9 cellular contexts compared by ENCODE assay signal in the genomic region with DNA sequence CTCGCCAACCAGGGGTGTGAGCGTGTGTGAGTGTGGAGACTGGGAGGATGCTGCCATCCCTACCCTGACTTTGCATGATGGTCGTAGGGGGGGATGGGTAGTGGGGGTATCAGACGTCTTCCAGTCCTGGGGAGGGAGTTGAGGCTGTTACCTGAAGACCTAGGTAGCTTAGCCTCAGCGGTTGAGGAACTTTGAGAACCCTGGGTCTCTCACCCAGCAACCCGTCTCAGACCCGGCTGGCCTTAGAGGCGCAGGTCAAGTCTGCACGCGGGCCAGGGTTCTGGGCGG. TPM values are rescaled to one million over a fixed set of nuclear protein-coding genes. Genes with fewer than 3 reads are reported as not detected.
A peak's percentile ranks its signal among the peaks of the same experiment; 100 is the strongest.
DNase-seq lines count a peak whose midpoint lies in the region; ATAC-seq and TF ChIP-seq lines count a peak whose summit lies in the region.
"Had no signal": no experiment of that assay in that cellular context is flagged by ENCODE, and none has a peak within 500 bp of the region (broad histone marks: within the 10 kb centered on the region; RNA-seq: fewer than 3 reads in every experiment).

No MANE protein-coding gene starts in this region.

- peaks cover 52% of the 10 kb centered on the region for H3K36me3 ChIP-seq in DND-41 (ENCODE audit: insufficient read depth, low read length)
- peaks cover 13% of the 10 kb centered on the region for H3K36me3 ChIP-seq in Panc1 (ENCODE audit: control insufficient read depth, insufficient read depth, low read length)

- intact Hi-C loops in Panc1 (cut with micrococcal nuclease; ENCODE audit: unreplicated experiment), result no loop called here

- H3K27me3 ChIP-seq in DND-41 (ENCODE audit: insufficient read depth, low read length, poor library complexity), result no peaks in the 10 kb centered on the region
- H3K27me3 ChIP-seq in Panc1 (ENCODE audit: control insufficient read depth, insufficient read depth, low read length), result no peaks in the 10 kb centered on the region

- no peak overlapping the region for H3K27ac ChIP-seq in DND-41 (ENCODE audit: low read length)
- H3K27ac ChIP-seq in Panc1 (ENCODE audit: low read length), result peak overlapping the region; percentile 94

- POLR2A ChIA-PET in Panc1 (lab: Charles Lee), result interaction anchor here (0.7 kb wide), 1 partner anchor 62 kb away, joined by 8 read pairs; no protein-coding TSS in a partner anchor

- no peak overlapping the region for H2AFZ ChIP-seq in DND-41 (ENCODE audit: low read depth, low read length)

- BruUV-seq in Panc1 (replicated peaks; lab: Mats Ljungman, UMichigan), result no TSS peak

- in situ Hi-C loops in Panc1 (cut with HindIII; ENCODE audit: low pct_unique_long_range_greater_than_20kb, low sequenced_read_pairs), result no loop called here

- H3K9ac ChIP-seq in DND-41 (ENCODE audit: low read depth, low read length), result no peak overlapping the region; the same call in 1 of the 2 replicates

- CTCF ChIA-PET in Panc1 (lab: Charles Lee), result interaction anchor here (0.5 kb wide), 1 partner anchor 12 kb away, joined by 3 read pairs; no protein-coding TSS in a partner anchor

- TF ChIP-seq CTCF in DND-41 (IDR thresholded peaks at IDR 0.05; ENCODE audit: borderline replicate concordance, extremely low read depth, low read length, poor library complexity, severe bottlenecking), result no peak
- TF ChIP-seq CTCF in Panc1 (IDR thresholded peaks at IDR 0.05), result no peak
- no peak for TF ChIP-seq CTCF in fibroblast of the aortic adventitia (IDR thresholded peaks at IDR 0.05; ENCODE audit: insufficient read depth, low read length)

- H3K4me3 ChIP-seq in DND-41 (ENCODE audit: low read depth in 1 of 2, low read length in 2 of 2) (no peak overlapping the region), Panc1 (ENCODE audit: low read depth in 2 of 2, low read length in 2 of 2) (peak overlapping the region; percentile 83 to 94), fibroblast of the aortic adventitia (ENCODE audit: low read depth, low read length) (peak overlapping the region; percentile 82), skeletal muscle cell (ENCODE audit: low read depth, low read length) (peak overlapping the region; percentile 84)

- H3K9me3 ChIP-seq in DND-41 (ENCODE audit: insufficient read depth, low read length, severe bottlenecking), result no peaks in the 10 kb centered on the region
- H3K9me3 ChIP-seq in Panc1 (ENCODE audit: control insufficient read depth, insufficient read depth, low read depth, low read length), result no peaks in the 10 kb centered on the region

- H4K20me1 ChIP-seq in DND-41 (ENCODE audit: insufficient read depth, low read length), result peaks cover 37% of the 10 kb centered on the region

- 0 out of 2 replicates have a peak overlapping the region, but pooled peaks have one; percentile 96 for H3K4me2 ChIP-seq in DND-41 (ENCODE audit: insufficient read depth, low read length)

- H3K4me1 ChIP-seq in DND-41 (ENCODE audit: insufficient read depth, low read length) (peaks cover 44% of the 10 kb centered on the region), Panc1 (ENCODE audit: control insufficient read depth, insufficient read depth, low read length) (peaks cover 36% of the 10 kb centered on the region)

- DNase-seq in DND-41, result no peak
- DNase-seq in Panc1 (ENCODE audit: low read depth, low spot score), result no peak
- no peak for DNase-seq in fibroblast of the aortic adventitia (ENCODE audit: low read depth)
- no peak for DNase-seq in skeletal muscle cell (ENCODE audit: low read depth)
- no peak for DNase-seq in activated CD4-positive, CD25-positive, alpha-beta regulatory T cell treated with anti-CD3 and anti-CD28 coated beads, Interleukin-2, amount 50 U/mL, for 72 hours
- no peak for DNase-seq in stimulated activated naive CD4-positive, alpha-beta T cell (lab: John Stamatoyannopoulos, UW)
- DNase-seq: effector memory CD4-positive, alpha-beta T cell; GF-D8 had no signal

- ATAC-seq in DND-41 (ENCODE audit: insufficient read depth, low read depth), result no peak
- ATAC-seq in Panc1, result peak; percentile 43; the same call in 1 of the 2 replicates
- ATAC-seq in HG03139 (IDR thresholded peaks at IDR 0.05; ENCODE audit: unreplicated experiment), result no peak

- H3K79me2 ChIP-seq in DND-41 (ENCODE audit: insufficient read depth, low read length), result peaks cover 35% of the 10 kb centered on the region

RNA-seq across cellular contexts. Expression of gene SLC4A2, which starts 2.7 kb away (rescaled TPM):
- total RNA-seq in Panc1 (2021; ENCODE audit: unreplicated experiment), result 580 TPM
- polyA plus RNA-seq in Panc1 (2012; ENCODE audit: insufficient read length), result 737 TPM
- 39.7 and 65.4 TPM in 2 replicates for total RNA-seq in fibroblast of the aortic adventitia (ENCODE audit: low replicate concordance)

RNA-seq across cellular contexts. Expression of gene CDK5, which starts 4.4 kb away (rescaled TPM):
- 25.6 TPM for total RNA-seq in Panc1 (2021; ENCODE audit: unreplicated experiment)
- 42.6 TPM for polyA plus RNA-seq in Panc1 (2012; ENCODE audit: insufficient read length)
- 16.1 and 28.9 TPM in 2 replicates for total RNA-seq in fibroblast of the aortic adventitia (ENCODE audit: low replicate concordance)

RNA-seq across cellular contexts. Expression of gene ASIC3, which starts 13.7 kb away (rescaled TPM):
- total RNA-seq in Panc1 (2021; ENCODE audit: unreplicated experiment), result 1.3 TPM
- polyA plus RNA-seq in Panc1 (2012; ENCODE audit: insufficient read length), result 1.7 TPM
- 0.18 TPM in 1 of 2 replicates, not detected in the other for total RNA-seq in fibroblast of the aortic adventitia (ENCODE audit: low replicate concordance)

RNA-seq across cellular contexts. Expression of gene FASTK, which starts 18.6 kb away (rescaled TPM):
- total RNA-seq in Panc1 (2021; ENCODE audit: unreplicated experiment), result 95.0 TPM
- 104 TPM for polyA plus RNA-seq in Panc1 (2012; ENCODE audit: insufficient read length)
- 62.7 and 86.0 TPM in 2 replicates for total RNA-seq in fibroblast of the aortic adventitia (ENCODE audit: low replicate concordance)

RNA-seq across cellular contexts. Expression of gene TMUB1, which starts 21.2 kb away (rescaled TPM):
- 112 TPM for total RNA-seq in Panc1 (2021; ENCODE audit: unreplicated experiment)
- 151 TPM for polyA plus RNA-seq in Panc1 (2012; ENCODE audit: insufficient read length)
- 11.7 and 20.2 TPM in 2 replicates for total RNA-seq in fibroblast of the aortic adventitia (ENCODE audit: low replicate concordance)

Comparison
In these comparisons a context has a peak if more than half of its experiments do, and no peak if none do; other contexts are left out.
1. H3K4me3 ChIP-seq: peak in Panc1 (2 of 2), fibroblast of the aortic adventitia (single experiment) and skeletal muscle cell (single experiment); none in DND-41 (0 of 2).